8 cellular contexts compared by ENCODE assay signal in genomic region chr3:79922633-79923032, GRCh38.
"Had no signal": no experiment of that assay in that cellular context is flagged by ENCODE, and none has a peak within 500 bp of the region (broad histone marks: within the 10 kb centered on the region; RNA-seq: fewer than 3 reads in every experiment).

No MANE protein-coding gene starts in this region.

- H3K36me3 Mint-ChIP-seq: IgD-negative memory B cell had no signal

- H3K4me3 Mint-ChIP-seq: IgD-negative memory B cell had no signal

- H3K27ac Mint-ChIP-seq: IgD-negative memory B cell had no signal

- H3K4me1 Mint-ChIP-seq: IgD-negative memory B cell had no signal

- DNase-seq: IMR-90, KBM-7, KG1 had no signal

- FAIRE-seq: HepG2, HTR-8/SVneo, K562 had no signal

- H3K4me3 ChIP-seq: K562 had no signal

- H3K27me3 Mint-ChIP-seq: IgD-negative memory B cell had no signal

- H3K27ac ChIP-seq: HL-60 had no signal
